8 cellular contexts compared by ENCODE assay signal in genomic region chr12:14111230-14111865, GRCh38.
A peak's percentile ranks its signal among the peaks of the same experiment; 100 is the strongest.
DNase-seq lines count a peak whose midpoint lies in the region; ATAC-seq, FAIRE-seq and TF ChIP-seq lines count a peak whose summit lies in the region.

No MANE protein-coding gene starts in this region.

- peaks cover 12% of the 10 kb centered on the region for H3K4me1 Mint-ChIP-seq in stimulated activated memory B cell treated with anti-CD40 and anti-IgM and Interleukin-4, amounts not matched to agents 10 μg/mL and 1 μg/mL and 100 μg/mL, for 72 hours

- no peaks in the 10 kb centered on the region for H3K27me3 Mint-ChIP-seq in stimulated activated memory B cell treated with anti-CD40 and anti-IgM and Interleukin-4, amounts not matched to agents 10 μg/mL and 1 μg/mL and 100 μg/mL, for 72 hours

- H2AFZ ChIP-seq in DND-41 (ENCODE audit: low read depth, low read length) (no peak overlapping the region), SK-N-SH (ENCODE audit: low read depth) (no peak overlapping the region)

- peak; percentile 56 for TF ChIP-seq CTCF in DND-41 (IDR thresholded peaks at IDR 0.05; ENCODE audit: borderline replicate concordance, extremely low read depth, low read length, poor library complexity, severe bottlenecking)
- TF ChIP-seq CTCF in SK-N-SH (IDR thresholded peaks at IDR 0.05): peak; percentile 28
- TF ChIP-seq CTCF in vagina (IDR thresholded peaks at IDR 0.05): no peak
- TF ChIP-seq CTCF in uterus (IDR thresholded peaks at IDR 0.05): no peak

- H3K36me3 ChIP-seq in DND-41 (ENCODE audit: insufficient read depth, low read length): no peaks in the 10 kb centered on the region
- H3K36me3 ChIP-seq in SK-N-SH (replicated peaks in 1 of 2; ENCODE audit: control insufficient read depth in 1 of 2, insufficient read depth in 2 of 2, low read length in 1 of 2): no peaks in the 10 kb centered on the region
- H3K36me3 ChIP-seq in vagina: no peaks in the 10 kb centered on the region
- H3K36me3 ChIP-seq in uterus: no peaks in the 10 kb centered on the region

- intact Hi-C loops in vagina (cut with DNase I) (no loop called here), uterus (cut with DNase I; ENCODE audit: low total_unique reads) (no loop called here)

- H3K4me1 ChIP-seq in DND-41 (ENCODE audit: insufficient read depth, low read length): no peaks in the 10 kb centered on the region
- no peaks in the 10 kb centered on the region for H3K4me1 ChIP-seq in SK-N-SH (ENCODE audit: control insufficient read depth in 1 of 2, insufficient read depth in 2 of 2, low read depth in 1 of 2, low read length in 1 of 2)
- H3K4me1 ChIP-seq in vagina: no peaks in the 10 kb centered on the region
- H3K4me1 ChIP-seq in uterus: no peaks in the 10 kb centered on the region

- H3K4me3 ChIP-seq in DND-41 (ENCODE audit: low read depth in 1 of 2, low read length in 2 of 2) (no peak overlapping the region), SK-N-SH (ENCODE audit: low read depth in 2 of 2, low read length in 1 of 2) (no peak overlapping the region), vagina (no peak overlapping the region), uterus (no peak overlapping the region)

- 0 out of 2 replicates have a peak, but pooled peaks have one; percentile 6 for TF ChIP-seq RAD21 in SK-N-SH (IDR thresholded peaks at IDR 0.05; ENCODE audit: low read length)

- H3K79me2 ChIP-seq in DND-41 (ENCODE audit: insufficient read depth, low read length) (no peaks in the 10 kb centered on the region), SK-N-SH (ENCODE audit: insufficient read depth) (no peaks in the 10 kb centered on the region)

- ATAC-seq in DND-41 (ENCODE audit: insufficient read depth, low read depth): peak; percentile 83
- ATAC-seq in HG03095 (IDR thresholded peaks at IDR 0.05; ENCODE audit: unreplicated experiment): peak; percentile 95
- peak; percentile 86 for ATAC-seq in stimulated activated memory B cell treated with anti-CD40 and anti-IgM and Interleukin-4, amounts not matched to agents 10 μg/mL and 1 μg/mL and 100 μg/mL, for 72 hours

- H3F3A ChIP-seq in SK-N-SH (replicated peaks; ENCODE audit: insufficient read depth): no peaks in the 10 kb centered on the region

- H3K27ac ChIP-seq in DND-41 (ENCODE audit: low read length) (no peak overlapping the region), SK-N-SH (ENCODE audit: low read depth in 2 of 2, low read length in 1 of 2) (no peak overlapping the region), vagina (no peak overlapping the region), uterus (no peak overlapping the region)

- DNase-seq in DND-41 (peak; percentile 30), GM19239 (ENCODE audit: insufficient read length, low spot score) (peak; percentile 58), SK-N-SH (peak; percentile 3), vagina (ENCODE audit: extremely low spot score in 2 of 2) (no peak), uterus (no peak)
- DNase-seq in stimulated activated CD4-positive, alpha-beta T cell treated with anti-CD3 and anti-CD28 coated beads, Interleukin-4, amount 100 ng/mL, for 4 hours: no peak

- H3K4me3 Mint-ChIP-seq in stimulated activated memory B cell treated with anti-CD40 and anti-IgM and Interleukin-4, amounts not matched to agents 10 μg/mL and 1 μg/mL and 100 μg/mL, for 72 hours: no peak overlapping the region

- POLR2A ChIA-PET in SK-N-SH (lab: Yijun Ruan, JAX): no interaction called here

- no peaks in the 10 kb centered on the region for H3K9me2 ChIP-seq in SK-N-SH

- no peaks in the 10 kb centered on the region for H3K27me3 ChIP-seq in DND-41 (ENCODE audit: insufficient read depth, low read length, poor library complexity)
- H3K27me3 ChIP-seq in SK-N-SH (ENCODE audit: insufficient read depth): no peaks in the 10 kb centered on the region
- H3K27me3 ChIP-seq in vagina: no peaks in the 10 kb centered on the region
- no peaks in the 10 kb centered on the region for H3K27me3 ChIP-seq in uterus

- CTCF ChIA-PET in SK-N-SH (lab: Yijun Ruan, JAX): interaction anchor here (1.2 kb wide), 1 partner anchor 56 kb away, joined by 3 read pairs; no protein-coding TSS in a partner anchor

- no peak for TF ChIP-seq EP300 in SK-N-SH (IDR thresholded peaks at IDR 0.05; ENCODE audit: borderline replicate concordance in 1 of 2, low read depth in 1 of 2, low read length in 1 of 2)

- H3K9me3 Mint-ChIP-seq in stimulated activated memory B cell treated with anti-CD40 and anti-IgM and Interleukin-4, amounts not matched to agents 10 μg/mL and 1 μg/mL and 100 μg/mL, for 72 hours: peaks cover 1% of the 10 kb centered on the region

- peak overlapping the region; percentile 0 for H3K27ac Mint-ChIP-seq in stimulated activated memory B cell treated with anti-CD40 and anti-IgM and Interleukin-4, amounts not matched to agents 10 μg/mL and 1 μg/mL and 100 μg/mL, for 72 hours

- no peak overlapping the region for H3K4me2 ChIP-seq in DND-41 (ENCODE audit: insufficient read depth, low read length)
- no peak overlapping the region for H3K4me2 ChIP-seq in SK-N-SH

- TF ChIP-seq POLR2A in vagina (IDR thresholded peaks at IDR 0.05) (no peak), uterus (IDR thresholded peaks at IDR 0.05) (no peak)

- H3K9ac ChIP-seq in DND-41 (ENCODE audit: low read depth, low read length) (no peak overlapping the region), SK-N-SH (no peak overlapping the region)

- peaks cover 6% of the 10 kb centered on the region for H3K36me3 Mint-ChIP-seq in stimulated activated memory B cell treated with anti-CD40 and anti-IgM and Interleukin-4, amounts not matched to agents 10 μg/mL and 1 μg/mL and 100 μg/mL, for 72 hours

- peak; percentile 86 for FAIRE-seq in GM19239 (lab: Jason Lieb, UNC)

- no peaks in the 10 kb centered on the region for H4K20me1 ChIP-seq in DND-41 (ENCODE audit: insufficient read depth, low read length)
- H4K20me1 ChIP-seq in SK-N-SH (ENCODE audit: insufficient read depth): no peaks in the 10 kb centered on the region

- 16% methylated on average over 7 of the region's 9 CpGs for WGBS in SK-N-SH (ENCODE audit: low lambda C conversion rate)

- no peaks in the 10 kb centered on the region for H3K9me3 ChIP-seq in DND-41 (ENCODE audit: insufficient read depth, low read length, severe bottlenecking)
- H3K9me3 ChIP-seq in SK-N-SH: no peaks in the 10 kb centered on the region
- H3K9me3 ChIP-seq in vagina: no peaks in the 10 kb centered on the region
- no peaks in the 10 kb centered on the region for H3K9me3 ChIP-seq in uterus

TF ChIP-seq in SK-N-SH, 30 proteins besides CTCF, POLR2A, EP300 and RAD21:
- TF ChIP-seq YY1 (IDR thresholded peaks at IDR 0.05; ENCODE audit: low read depth) (no peak), FOXM1 (IDR thresholded peaks at IDR 0.05; ENCODE audit: low read depth) (no peak)

Comparison
In these comparisons a context has a peak if more than half of its experiments do, and no peak if none do; other contexts are left out.
1. DNase-seq: peak in DND-41 (single experiment), GM19239 (single experiment) and SK-N-SH (single experiment); none in vagina (0 of 2), stimulated activated CD4-positive, alpha-beta T cell treated with anti-CD3 and anti-CD28 coated beads, Interleukin-4, amount 100 ng/mL, for 4 hours (0 of 2) and uterus (0 of 2).
2. CTCF ChIP-seq: peak in DND-41 (single experiment) and SK-N-SH (single experiment); none in vagina (0 of 3) and uterus (0 of 4).
3. Peak in every context shown above with its lines, with median percentiles within 50 percentile points of each other: ATAC-seq.